Comparison of ENCODE assay signal across 23 cellular contexts in the genomic region with DNA sequence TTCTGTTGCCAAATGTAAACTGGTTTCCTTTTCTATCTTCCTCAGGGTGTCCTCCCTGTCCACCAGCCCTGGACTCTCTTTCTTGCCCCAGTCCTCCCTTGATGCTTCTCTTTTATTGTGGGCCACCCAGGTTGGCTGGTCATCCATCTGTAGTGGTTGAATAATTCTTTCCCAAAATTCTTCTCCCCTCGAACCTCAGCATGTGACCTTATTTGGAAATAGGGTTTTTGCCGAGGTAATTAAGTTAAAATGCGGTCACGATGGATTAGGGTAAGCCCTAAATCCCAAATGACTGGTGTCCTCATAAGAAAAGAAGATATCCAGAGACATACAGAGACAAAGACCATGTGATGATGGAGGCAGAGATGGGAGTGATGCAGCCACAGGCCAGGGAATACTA.
DNase-seq lines count a peak whose midpoint lies in the region; ATAC-seq, FAIRE-seq and TF ChIP-seq lines count a peak whose summit lies in the region.
"Had no signal": no experiment of that assay in that cellular context is flagged by ENCODE, and none has a peak within 500 bp of the region (broad histone marks: within the 10 kb centered on the region; RNA-seq: fewer than 3 reads in every experiment).

No MANE protein-coding gene starts in this region.

- peak overlapping the region; percentile 59 for H3K4me2 ChIP-seq in Loucy (ENCODE audit: low read depth, low read length, poor library complexity, severe bottlenecking)
- H3K4me2 ChIP-seq in H1 (ENCODE audit: insufficient read depth in 1 of 2, low read depth in 2 of 2, low read length in 2 of 2): no peak overlapping the region

- H3F3A ChIP-seq in Loucy (ENCODE audit: low read depth): peaks cover 3% of the 10 kb centered on the region; the same call in 1 of the 2 replicates

- H3K36me3 ChIP-seq in Loucy (ENCODE audit: insufficient read depth, low read length) (peaks cover 11% of the 10 kb centered on the region), SJCRH30 (no peaks in the 10 kb centered on the region), H1 (ENCODE audit: control insufficient read depth in 2 of 4, insufficient read depth in 4 of 4, low read length in 3 of 4) (no peaks in the 10 kb centered on the region), gastroesophageal sphincter (no peaks in the 10 kb centered on the region)

- H3K9ac ChIP-seq in Loucy (ENCODE audit: low read depth, low read length, poor library complexity, severe bottlenecking): peak overlapping the region; percentile 64
- H3K9ac ChIP-seq in H1 (replicated peaks in 1 of 4; ENCODE audit: extremely low read depth in 1 of 4, low read depth in 3 of 4, low read length in 3 of 4): no peak overlapping the region
- H3K9ac ChIP-seq: BLaER1, GM23248 had no signal

- TF ChIP-seq CTCF in Loucy (conservative IDR thresholded peaks at IDR 0.05; ENCODE audit: low read length) (no peak), H1 (IDR thresholded peaks at IDR 0.05; ENCODE audit: control extremely low read depth in 1 of 3, insufficient read depth in 1 of 3, low read depth in 1 of 3, low read length in 3 of 3) (no peak), gastroesophageal sphincter (IDR thresholded peaks at IDR 0.05) (no peak)

- H3K4me1 Mint-ChIP-seq in activated naive CD4-positive, alpha-beta T cell treated with anti-CD3 and anti-CD28 coated beads for 36 hours (ENCODE audit: low read depth): no peaks in the 10 kb centered on the region

- H3K23ac ChIP-seq in H1 (ENCODE audit: insufficient read length): no peak overlapping the region

- H2AK5ac ChIP-seq in H1 (ENCODE audit: low read depth, low read length): no peak overlapping the region

- H3K4ac ChIP-seq in H1 (replicated peaks; ENCODE audit: insufficient read length, low read depth, low read length): peak overlapping the region; percentile 63

- H3K23me2 ChIP-seq in H1 (ENCODE audit: low read depth, low read length): no peaks in the 10 kb centered on the region

- H2BK120ac ChIP-seq in H1 (replicated peaks; ENCODE audit: low read depth, low read length): no peak overlapping the region

- H3K36me3 Mint-ChIP-seq in activated naive CD4-positive, alpha-beta T cell treated with anti-CD3 and anti-CD28 coated beads for 36 hours (ENCODE audit: low read depth): no peaks in the 10 kb centered on the region
- H3K36me3 Mint-ChIP-seq: CD8-positive, alpha-beta T cell had no signal

- no peak overlapping the region for H2BK12ac ChIP-seq in H1 (ENCODE audit: low read depth, low read length)

- peaks cover 8% of the 10 kb centered on the region for H3K27me3 Mint-ChIP-seq in activated naive CD4-positive, alpha-beta T cell treated with anti-CD3 and anti-CD28 coated beads for 36 hours (ENCODE audit: low read depth)

- H3K4me3 Mint-ChIP-seq in activated naive CD4-positive, alpha-beta T cell treated with anti-CD3 and anti-CD28 coated beads for 36 hours: no peak overlapping the region
- H3K4me3 Mint-ChIP-seq: CD8-positive, alpha-beta T cell; HFFc6 had no signal

- no peak overlapping the region for H2BK5ac ChIP-seq in H1 (ENCODE audit: low read depth, low read length)

- POLR2A ChIA-PET in H1 (lab: Charles Lee; ENCODE audit: partially characterized antibody): no interaction called here

- no peak overlapping the region for H3K18ac ChIP-seq in H1 (ENCODE audit: extremely low read depth, low read length)

- no peaks in the 10 kb centered on the region for H3K9me2 ChIP-seq in Loucy (replicated peaks; ENCODE audit: low read depth, low read length)

- intact Hi-C loops in activated naive CD4-positive, alpha-beta T cell treated with anti-CD3 and anti-CD28 coated beads for 36 hours (cut with micrococcal nuclease): no loop called here

- H4K8ac ChIP-seq in H1 (ENCODE audit: extremely low read depth, insufficient read depth, low read length): no peak overlapping the region

- H4K20me1 ChIP-seq in Loucy (ENCODE audit: insufficient read depth, low read length, poor library complexity, severe bottlenecking): no peaks in the 10 kb centered on the region
- H4K20me1 ChIP-seq in H1 (replicated peaks in 1 of 2; ENCODE audit: control insufficient read depth in 1 of 2, insufficient read depth in 2 of 2, low read length in 2 of 2): no peaks in the 10 kb centered on the region
- H4K20me1 ChIP-seq: BLaER1 had no signal

- peaks cover 10% of the 10 kb centered on the region for H3K9me3 Mint-ChIP-seq in activated naive CD4-positive, alpha-beta T cell treated with anti-CD3 and anti-CD28 coated beads for 36 hours

- H3K56ac ChIP-seq in H1 (replicated peaks; ENCODE audit: insufficient read length, low read depth, low read length): no peak overlapping the region

- no peak overlapping the region for H2BK15ac ChIP-seq in H1 (ENCODE audit: low read length)

- TF ChIP-seq RAD21 in H1 (IDR thresholded peaks at IDR 0.05 in 1 of 2, conservative IDR thresholded peaks at IDR 0.05 in 1 of 2; ENCODE audit: low read depth in 2 of 2, low read length in 2 of 2): no peak

- H3K14ac ChIP-seq in H1 (ENCODE audit: insufficient read length): no peak overlapping the region

- TF ChIP-seq POLR2A in H1 (IDR thresholded peaks at IDR 0.05; ENCODE audit: control extremely low read depth in 1 of 2, low read depth in 2 of 2, low read length in 2 of 2): no peak
- no peak for TF ChIP-seq POLR2A in gastroesophageal sphincter (IDR thresholded peaks at IDR 0.05)

- 91% methylated on average over 4 of the region's 4 CpGs; no CpG with 5 or more reads in 1 of the 2 experiments for WGBS in H1 (ENCODE audit: extremely low coverage in 1 of 2, insufficient coverage in 1 of 2, insufficient read length in 1 of 2, insufficient replicate concordance in 2 of 2, low coverage in 1 of 2, low lambda C conversion rate in 2 of 2, missing lambda C conversion rate in 1 of 2), 2 experiments
- 73% methylated on average over 3 of the region's 4 CpGs; no CpG with 5 or more reads in 1 of the 2 donors for WGBS in gastroesophageal sphincter (ENCODE audit: low coverage in 1 of 2), 2 donors

- no peak overlapping the region for H4K5ac ChIP-seq in H1 (ENCODE audit: insufficient read length, low read depth, low read length)

- DNase-seq in SJCRH30: peak; percentile 57 to 78
- no peak for DNase-seq in H1 (ENCODE audit: low read depth in 1 of 2, low spot score in 2 of 2)
- no peak for DNase-seq in activated naive CD4-positive, alpha-beta T cell treated with anti-CD3 and anti-CD28 coated beads for 36 hours
- DNase-seq: 8988T; Calu3; CD8-positive, alpha-beta T cell; DMS 273 treated with DMSO at 0.1 percent for 48 hours; DMS53; DND-41; EL; GM23248; HFFc6; IMR-90 had no signal

- CTCF ChIA-PET in H1 (lab: Charles Lee; ENCODE audit: partially characterized antibody): interaction anchor here (1.0 kb wide), 1 partner anchor 182 kb away, joined by 3 read pairs; no protein-coding TSS in a partner anchor
- CTCF ChIA-PET in activated naive CD4-positive, alpha-beta T cell treated with anti-CD3 and anti-CD28 coated beads for 36 hours (lab: Charles Lee): no interaction called here

- peaks cover 10% of the 10 kb centered on the region for H3K9me3 ChIP-seq in Loucy (ENCODE audit: insufficient read depth, low read depth, low read length)
- no peaks in the 10 kb centered on the region for H3K9me3 ChIP-seq in SJCRH30 (replicated peaks)
- H3K9me3 ChIP-seq in H1 (ENCODE audit: insufficient read depth in 2 of 2, low read depth in 1 of 2, low read length in 1 of 2): peaks cover 7 to 12% of the 10 kb centered on the region in 2 experiments; a peak in 2 of 4 replicates
- H3K9me3 ChIP-seq in gastroesophageal sphincter: peaks cover 0 to 12% (median 0%) of the 10 kb centered on the region in 3 donors

- H3K27ac Mint-ChIP-seq in activated naive CD4-positive, alpha-beta T cell treated with anti-CD3 and anti-CD28 coated beads for 36 hours: no peak overlapping the region
- H3K27ac Mint-ChIP-seq: CD8-positive, alpha-beta T cell; HFFc6 had no signal

- TF ChIP-seq EP300 in H1 (IDR thresholded peaks at IDR 0.05; ENCODE audit: borderline replicate concordance in 1 of 2, low read depth in 2 of 2, low read length in 2 of 2): no peak
- no peak for TF ChIP-seq EP300 in gastroesophageal sphincter (IDR thresholded peaks at IDR 0.05)

- no peak overlapping the region for H2BK20ac ChIP-seq in H1 (ENCODE audit: low read length)

- no peak for FAIRE-seq in H1 (lab: Jason Lieb, UNC)
- FAIRE-seq: GM12878, GM19239, H54, HTR-8/SVneo had no signal

- peaks cover 68% of the 10 kb centered on the region for H3K4me1 ChIP-seq in Loucy (ENCODE audit: insufficient read depth, low read length, poor library complexity, severe bottlenecking)
- peaks cover 4% of the 10 kb centered on the region; the same call in 1 of the 2 replicates for H3K4me1 ChIP-seq in SJCRH30
- H3K4me1 ChIP-seq in H1 (replicated peaks in 1 of 4; ENCODE audit: control insufficient read depth in 3 of 4, insufficient read depth in 4 of 4, low read length in 3 of 4): peaks cover 0 to 6% (median 0%) of the 10 kb centered on the region in 4 experiments; a peak in 2 of 7 replicates
- no peaks in the 10 kb centered on the region for H3K4me1 ChIP-seq in gastroesophageal sphincter

- ATAC-seq in GM19035 (IDR thresholded peaks at IDR 0.05; ENCODE audit: unreplicated experiment) (no peak), gastroesophageal sphincter (no peak), HG03196 (IDR thresholded peaks at IDR 0.05; ENCODE audit: unreplicated experiment) (no peak)
- ATAC-seq: CD8-positive, alpha-beta T cell; GM12878; HCT116 had no signal

- H2AFZ ChIP-seq in Loucy (ENCODE audit: low read length) (no peak overlapping the region), H1 (ENCODE audit: low read length) (no peak overlapping the region)
- H2AFZ ChIP-seq: GM23248 had no signal

- H3K27ac ChIP-seq in SJCRH30 (no peak overlapping the region), H1 (ENCODE audit: low read depth, low read length) (no peak overlapping the region), gastroesophageal sphincter (no peak overlapping the region)
- H3K27ac ChIP-seq: BLaER1, GM23248 had no signal

- no peaks in the 10 kb centered on the region; the same call in 1 of the 2 replicates for H3K79me1 ChIP-seq in H1 (ENCODE audit: low read depth, low read length)

- H3K79me2 ChIP-seq in Loucy (ENCODE audit: insufficient read depth, low read length) (peaks cover 75% of the 10 kb centered on the region), H1 (ENCODE audit: control insufficient read depth in 1 of 2, insufficient read depth in 2 of 2, low read length in 2 of 2) (no peaks in the 10 kb centered on the region)

- H4K91ac ChIP-seq in H1 (replicated peaks; ENCODE audit: insufficient read length, low read length): no peak overlapping the region

- H3K27me3 ChIP-seq in Loucy (ENCODE audit: insufficient read depth, low read length, poor library complexity, severe bottlenecking) (no peaks in the 10 kb centered on the region), SJCRH30 (no peaks in the 10 kb centered on the region), H1 (replicated peaks in 1 of 4; ENCODE audit: control insufficient read depth in 3 of 4, extremely low read depth in 1 of 4, insufficient read depth in 3 of 4, low read length in 3 of 4) (no peaks in the 10 kb centered on the region), gastroesophageal sphincter (peaks cover 12% of the 10 kb centered on the region)
- H3K27me3 ChIP-seq: BLaER1 had no signal

- H3K4me3 ChIP-seq in Loucy (ENCODE audit: low read length, poor library complexity, severe bottlenecking) (no peak overlapping the region), SJCRH30 (no peak overlapping the region), H1 (ENCODE audit: extremely low read depth in 1 of 4, insufficient read depth in 2 of 4, low read depth in 3 of 4, low read length in 4 of 4) (no peak overlapping the region), gastroesophageal sphincter (no peak overlapping the region)
- H3K4me3 ChIP-seq: BLaER1, GM12878, GM23248 had no signal

Comparison
In these comparisons a context has a peak if more than half of its experiments do, and no peak if none do; other contexts are left out.
1. DNase-seq: peak in SJCRH30 (2 of 2); none in H1 (0 of 2) and activated naive CD4-positive, alpha-beta T cell treated with anti-CD3 and anti-CD28 coated beads for 36 hours (single experiment).